27 cellular contexts compared by ENCODE assay signal in genomic region chr19:9076886-9077285, GRCh38. TPM values are rescaled to one million over a fixed set of nuclear protein-coding genes. Genes with fewer than 3 reads are reported as not detected.
"Had no signal": no experiment of that assay in that cellular context is flagged by ENCODE, and none has a peak within 500 bp of the region (broad histone marks: within the 10 kb centered on the region; RNA-seq: fewer than 3 reads in every experiment).

No MANE protein-coding gene starts in this region.

- H3K9me3 ChIP-seq: body of pancreas, Peyer's patch, SJSA1 had no signal

- H3K27ac Mint-ChIP-seq: activated CD8-positive, alpha-beta T cell treated with anti-CD3 and anti-CD28 coated beads for 36 hours; activated naive CD4-positive, alpha-beta T cell treated with anti-CD3 and anti-CD28 coated beads, Interleukin-2, amount 50 U/mL, for 24 hours; activated T-cell treated with anti-CD3 and anti-CD28 coated beads, Interleukin-2, amount 50 U/mL, for 72 hours had no signal

- H3K36me3 ChIP-seq: Peyer's patch, SJSA1 had no signal

- DNase-seq: activated CD4-positive, alpha-beta T cell treated with anti-CD3 and anti-CD28 coated beads for 4 hours; activated CD8-positive, alpha-beta memory T cell treated with anti-CD3 and anti-CD28 coated beads, Interleukin-2, amount 50 U/mL, for 4 hours; activated CD8-positive, alpha-beta T cell treated with anti-CD3 and anti-CD28 coated beads for 36 hours; activated T-cell treated with anti-CD3 and anti-CD28 coated beads, Interleukin-2, amount 50 U/mL, for 72 hours; aorta; body of pancreas; NCI-H1092 treated with DMSO at 0.1 percent for 48 hours; NCI-H1417 treated with DMSO at 0.1 percent for 48 hours; NCI-H1694; NCI-H2029; NCI-H2107; NCI-H2171 treated with DMSO at 0.1 percent for 48 hours; NCI-H510A treated with DMSO at 0.1 percent for 48 hours; NCI-H69; NK-92 treated with Interleukin-12 subunit alpha and Interleukin-12 subunit beta, amount 100 ng/mL, for 24 hours; OCI-M1; Peyer's patch; SHP77; SW 1271 had no signal

- H3K4me1 Mint-ChIP-seq: activated naive CD4-positive, alpha-beta T cell treated with anti-CD3 and anti-CD28 coated beads, Interleukin-2, amount 50 U/mL, for 24 hours; central memory CD8-positive, alpha-beta T cell had no signal

- H3K4me1 ChIP-seq: Peyer's patch had no signal

- ATAC-seq: activated CD4-positive, CD25-positive, alpha-beta regulatory T cell treated with anti-CD3 and anti-CD28 coated beads, Interleukin-2, amount 50 U/mL, for 24 hours; activated CD8-positive, alpha-beta T cell treated with anti-CD3 and anti-CD28 coated beads for 36 hours; activated T-cell treated with anti-CD3 and anti-CD28 coated beads, Interleukin-2, amount 50 U/mL, for 72 hours; body of pancreas; SK-N-SH treated with all-trans-retinoic acid at 6 μM for 48 hours had no signal

- H3K27ac ChIP-seq: KMS-11, Peyer's patch, SJSA1 had no signal

- H3K4me3 ChIP-seq: body of pancreas, Peyer's patch, SJSA1 had no signal

- H3K9me3 Mint-ChIP-seq: activated CD8-positive, alpha-beta T cell treated with anti-CD3 and anti-CD28 coated beads for 36 hours; activated naive CD4-positive, alpha-beta T cell treated with anti-CD3 and anti-CD28 coated beads, Interleukin-2, amount 50 U/mL, for 24 hours; activated T-cell treated with anti-CD3 and anti-CD28 coated beads, Interleukin-2, amount 50 U/mL, for 72 hours; central memory CD8-positive, alpha-beta T cell had no signal

- H3K4me2 ChIP-seq: KMS-11 had no signal

- H3K4me3 Mint-ChIP-seq: activated CD8-positive, alpha-beta T cell treated with anti-CD3 and anti-CD28 coated beads for 36 hours; activated naive CD4-positive, alpha-beta T cell treated with anti-CD3 and anti-CD28 coated beads, Interleukin-2, amount 50 U/mL, for 24 hours; activated T-cell treated with anti-CD3 and anti-CD28 coated beads, Interleukin-2, amount 50 U/mL, for 72 hours; central memory CD8-positive, alpha-beta T cell had no signal

- H3K36me3 Mint-ChIP-seq: activated naive CD4-positive, alpha-beta T cell treated with anti-CD3 and anti-CD28 coated beads, Interleukin-2, amount 50 U/mL, for 24 hours had no signal

- H3K27me3 ChIP-seq: body of pancreas, Peyer's patch, SJSA1 had no signal

- H3K27me3 Mint-ChIP-seq: activated CD8-positive, alpha-beta T cell treated with anti-CD3 and anti-CD28 coated beads for 36 hours; activated naive CD4-positive, alpha-beta T cell treated with anti-CD3 and anti-CD28 coated beads, Interleukin-2, amount 50 U/mL, for 24 hours; central memory CD8-positive, alpha-beta T cell had no signal

RNA-seq across cellular contexts. Expression of gene OR1M1, which starts 10.0 kb away (rescaled TPM):
- total RNA-seq: activated CD8-positive, alpha-beta T cell treated with anti-CD3 and anti-CD28 coated beads for 36 hours; activated T-cell treated with anti-CD3 and anti-CD28 coated beads, Interleukin-2, amount 50 U/mL, for 72 hours; aorta; body of pancreas; MCF 10A; Peyer's patch; SJSA1; T-helper 1 cell treated with Interleukin-12 subunit alpha and Interleukin-12 subunit beta and Interleukin-4 antibody, amounts not matched to agents 30 ng/mL and 1 ng/mL, for 36 hours had no signal
- polyA plus RNA-seq: aorta had no signal

RNA-seq across cellular contexts. Expression of gene OR7G2, which starts 30.4 kb away (rescaled TPM):
- total RNA-seq: activated CD8-positive, alpha-beta T cell treated with anti-CD3 and anti-CD28 coated beads for 36 hours; activated T-cell treated with anti-CD3 and anti-CD28 coated beads, Interleukin-2, amount 50 U/mL, for 72 hours; aorta; body of pancreas; MCF 10A; Peyer's patch; SJSA1; T-helper 1 cell treated with Interleukin-12 subunit alpha and Interleukin-12 subunit beta and Interleukin-4 antibody, amounts not matched to agents 30 ng/mL and 1 ng/mL, for 36 hours had no signal
- polyA plus RNA-seq: aorta had no signal

RNA-seq across cellular contexts. Expression of gene OR7G1, which starts 38.7 kb away (rescaled TPM):
- total RNA-seq: activated CD8-positive, alpha-beta T cell treated with anti-CD3 and anti-CD28 coated beads for 36 hours; activated T-cell treated with anti-CD3 and anti-CD28 coated beads, Interleukin-2, amount 50 U/mL, for 72 hours; aorta; body of pancreas; MCF 10A; Peyer's patch; SJSA1; T-helper 1 cell treated with Interleukin-12 subunit alpha and Interleukin-12 subunit beta and Interleukin-4 antibody, amounts not matched to agents 30 ng/mL and 1 ng/mL, for 36 hours had no signal
- polyA plus RNA-seq: aorta had no signal

RNA-seq across cellular contexts. Expression of gene OR7G3, which starts 49.9 kb away (rescaled TPM):
- total RNA-seq: activated CD8-positive, alpha-beta T cell treated with anti-CD3 and anti-CD28 coated beads for 36 hours; activated T-cell treated with anti-CD3 and anti-CD28 coated beads, Interleukin-2, amount 50 U/mL, for 72 hours; aorta; body of pancreas; MCF 10A; Peyer's patch; SJSA1; T-helper 1 cell treated with Interleukin-12 subunit alpha and Interleukin-12 subunit beta and Interleukin-4 antibody, amounts not matched to agents 30 ng/mL and 1 ng/mL, for 36 hours had no signal
- polyA plus RNA-seq: aorta had no signal
